In the genomic region with DNA sequence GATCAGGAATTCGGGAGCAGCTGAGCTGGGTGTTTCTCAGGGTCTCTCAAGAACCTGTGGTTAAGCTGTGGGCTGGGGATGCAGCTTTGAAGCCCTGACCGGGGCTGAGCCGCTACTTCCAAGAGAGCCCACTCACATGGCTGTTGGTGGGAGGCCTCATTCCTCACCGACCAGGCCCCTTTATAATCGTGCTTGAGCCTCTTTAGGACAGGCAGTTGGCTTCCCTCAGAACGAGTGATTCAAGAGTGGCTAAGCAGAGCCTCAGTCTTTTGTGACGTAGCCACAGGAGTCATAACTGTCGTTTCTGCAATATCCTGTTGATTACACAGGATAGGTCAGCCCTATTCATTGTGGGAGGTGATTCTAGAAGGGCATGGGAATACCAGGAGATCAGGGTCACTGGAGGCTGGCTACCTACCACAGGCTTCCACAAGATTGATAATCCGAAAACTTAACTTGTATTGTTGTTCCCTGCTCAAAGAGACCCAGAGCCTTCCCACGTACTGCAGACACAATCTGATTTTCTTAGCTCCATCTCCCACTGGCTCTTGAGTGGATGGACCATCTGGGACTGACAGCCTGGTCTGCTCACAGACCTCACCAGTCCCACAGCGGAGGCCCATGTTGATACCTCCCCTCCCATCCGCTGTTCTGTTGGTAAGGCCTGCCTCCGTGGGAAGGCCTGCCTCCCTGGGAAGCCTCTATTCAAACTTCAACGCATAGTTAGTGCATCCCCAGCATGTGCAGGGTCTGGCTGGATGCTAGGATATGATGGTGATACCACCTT, we compare ENCODE assay signal across 14 cellular contexts. TPM values are rescaled to one million over a fixed set of nuclear protein-coding genes. Genes with fewer than 3 reads are reported as not detected.
DNase-seq lines count a peak whose midpoint lies in the region; ATAC-seq and TF ChIP-seq lines count a peak whose summit lies in the region.
"Had no signal": no experiment of that assay in that cellular context is flagged by ENCODE, and none has a peak within 500 bp of the region (broad histone marks: within the 10 kb centered on the region; RNA-seq: fewer than 3 reads in every experiment).

No MANE protein-coding gene starts in this region.

- H3K9me3 ChIP-seq in Panc1 (ENCODE audit: control insufficient read depth, insufficient read depth, low read depth, low read length) (no peaks in the 10 kb centered on the region; the same call in 1 of the 2 replicates), skeletal muscle satellite cell (replicated peaks; ENCODE audit: low read length) (peaks cover 2% of the 10 kb centered on the region), sigmoid colon (peaks cover 0 to under 1% (median 0%) of the 10 kb centered on the region in 4 donors)

- whole genome bisulfite sequencing in sigmoid colon, 2 donors = 81 to 83% methylated on average over 14 of the region's 14 CpGs

- ATAC-seq in activated naive CD8-positive, alpha-beta T cell treated with anti-CD3 and anti-CD28 coated beads, Interleukin-2, amount 50 U/mL, for 24 hours = no peak
- ATAC-seq in Panc1 (no peak), esophagus mucosa (peak; percentile 40)
- ATAC-seq: activated CD8-positive, alpha-beta memory T cell treated with anti-CD3 and anti-CD28 coated beads, Interleukin-2, amount 10 ng/mL, durations not matched to agents 7 days and 5 days; T-cell had no signal

- TF ChIP-seq CTCF in Panc1 (IDR thresholded peaks at IDR 0.05) = no peak
- no peak for TF ChIP-seq CTCF in sigmoid colon (IDR thresholded peaks at IDR 0.05)

- peaks cover 4% of the 10 kb centered on the region; the same call in 1 of the 2 replicates for H3K36me3 ChIP-seq in Panc1 (ENCODE audit: control insufficient read depth, insufficient read depth, low read length)
- H3K36me3 ChIP-seq in skeletal muscle satellite cell (ENCODE audit: insufficient read depth, low read length) = no peaks in the 10 kb centered on the region
- H3K36me3 ChIP-seq in sigmoid colon = no peaks in the 10 kb centered on the region
- H3K36me3 ChIP-seq: ascending aorta had no signal

- in situ Hi-C loops in Panc1 (cut with HindIII; ENCODE audit: low pct_unique_long_range_greater_than_20kb, low sequenced_read_pairs) (no loop called here), ACHN (cut with HindIII; ENCODE audit: low pct_ligation_motif_present, low pct_unique_long_range_greater_than_20kb, low sequenced_read_pairs) (no loop called here)

- intact Hi-C loops in Panc1 (cut with micrococcal nuclease; ENCODE audit: unreplicated experiment) (no loop called here), sigmoid colon (cut with DNase I) (no loop called here)

- TF ChIP-seq POLR2A in sigmoid colon (IDR thresholded peaks at IDR 0.05) = no peak

- H3K36me3 Mint-ChIP-seq in activated naive CD8-positive, alpha-beta T cell = no peaks in the 10 kb centered on the region
- H3K36me3 Mint-ChIP-seq in activated naive CD8-positive, alpha-beta T cell treated with anti-CD3 and anti-CD28 coated beads, Interleukin-2, amount 50 U/mL, for 24 hours (ENCODE audit: low read depth) = no peaks in the 10 kb centered on the region
- H3K36me3 Mint-ChIP-seq: activated CD8-positive, alpha-beta memory T cell treated with anti-CD3 and anti-CD28 coated beads, Interleukin-2, amount 10 ng/mL, durations not matched to agents 7 days and 5 days had no signal

- H3K4me3 Mint-ChIP-seq in activated naive CD8-positive, alpha-beta T cell = peak overlapping the region; percentile 17
- H3K4me3 Mint-ChIP-seq in activated naive CD8-positive, alpha-beta T cell treated with anti-CD3 and anti-CD28 coated beads, Interleukin-2, amount 50 U/mL, for 24 hours = no peak overlapping the region
- H3K4me3 Mint-ChIP-seq: activated CD8-positive, alpha-beta memory T cell treated with anti-CD3 and anti-CD28 coated beads, Interleukin-2, amount 10 ng/mL, durations not matched to agents 7 days and 5 days; stimulated activated naive CD8-positive, alpha-beta T cell treated with anti-CD3 and anti-CD28 coated beads, Interleukin-15, Interleukin-2, amounts not matched to agents 100 ng/mL and 50 ng/mL, for 24 hours had no signal

- H3K27me3 ChIP-seq in Panc1 (ENCODE audit: control insufficient read depth, insufficient read depth, low read length) (no peaks in the 10 kb centered on the region), skeletal muscle satellite cell (ENCODE audit: control insufficient read depth, insufficient read depth, low read length) (no peaks in the 10 kb centered on the region), sigmoid colon (no peaks in the 10 kb centered on the region)
- H3K27me3 ChIP-seq: ascending aorta had no signal

- POLR2A ChIA-PET in Panc1 (lab: Charles Lee) = no interaction called here

- H3K4me1 Mint-ChIP-seq in activated naive CD8-positive, alpha-beta T cell (ENCODE audit: low read depth) = peaks cover 17% of the 10 kb centered on the region
- peaks cover 22% of the 10 kb centered on the region for H3K4me1 Mint-ChIP-seq in activated naive CD8-positive, alpha-beta T cell treated with anti-CD3 and anti-CD28 coated beads, Interleukin-2, amount 50 U/mL, for 24 hours

- H3K27ac Mint-ChIP-seq in activated naive CD8-positive, alpha-beta T cell = no peak overlapping the region
- no peak overlapping the region for H3K27ac Mint-ChIP-seq in activated naive CD8-positive, alpha-beta T cell treated with anti-CD3 and anti-CD28 coated beads, Interleukin-2, amount 50 U/mL, for 24 hours
- H3K27ac Mint-ChIP-seq: activated CD8-positive, alpha-beta memory T cell treated with anti-CD3 and anti-CD28 coated beads, Interleukin-2, amount 10 ng/mL, durations not matched to agents 7 days and 5 days; stimulated activated naive CD8-positive, alpha-beta T cell treated with anti-CD3 and anti-CD28 coated beads, Interleukin-15, Interleukin-2, amounts not matched to agents 100 ng/mL and 50 ng/mL, for 24 hours; T-cell had no signal

- H3K4me2 ChIP-seq in skeletal muscle satellite cell (ENCODE audit: low read length) = peak overlapping the region; percentile 7

- H3K9ac ChIP-seq in skeletal muscle satellite cell (ENCODE audit: low read depth, low read length) = peak overlapping the region; percentile 67

- peaks cover 2% of the 10 kb centered on the region for H3K9me3 Mint-ChIP-seq in activated naive CD8-positive, alpha-beta T cell (ENCODE audit: low read depth)
- peaks cover 8% of the 10 kb centered on the region for H3K9me3 Mint-ChIP-seq in activated naive CD8-positive, alpha-beta T cell treated with anti-CD3 and anti-CD28 coated beads, Interleukin-2, amount 50 U/mL, for 24 hours
- H3K9me3 Mint-ChIP-seq: stimulated activated naive CD8-positive, alpha-beta T cell treated with anti-CD3 and anti-CD28 coated beads, Interleukin-15, Interleukin-2, amounts not matched to agents 100 ng/mL and 50 ng/mL, for 24 hours had no signal

- no peak for TF ChIP-seq EP300 in sigmoid colon (IDR thresholded peaks at IDR 0.05)

- CTCF ChIA-PET in Panc1 (lab: Charles Lee) = no interaction called here

- H3K4me1 ChIP-seq in Panc1 (ENCODE audit: control insufficient read depth, insufficient read depth, low read length) = peaks cover 42% of the 10 kb centered on the region
- peaks cover 59% of the 10 kb centered on the region for H3K4me1 ChIP-seq in skeletal muscle satellite cell (ENCODE audit: control insufficient read depth, insufficient read depth, low read length)
- H3K4me1 ChIP-seq in sigmoid colon = peaks cover 0 to 24% (median 18%) of the 10 kb centered on the region in 4 donors

- H3K27ac ChIP-seq in Panc1 (ENCODE audit: low read length) = peak overlapping the region; percentile 75
- no peak overlapping the region for H3K27ac ChIP-seq in sigmoid colon
- H3K27ac ChIP-seq: C4-2B had no signal

- no peaks in the 10 kb centered on the region for H3K27me3 Mint-ChIP-seq in activated naive CD8-positive, alpha-beta T cell
- no peaks in the 10 kb centered on the region for H3K27me3 Mint-ChIP-seq in activated naive CD8-positive, alpha-beta T cell treated with anti-CD3 and anti-CD28 coated beads, Interleukin-2, amount 50 U/mL, for 24 hours
- H3K27me3 Mint-ChIP-seq: activated CD8-positive, alpha-beta memory T cell treated with anti-CD3 and anti-CD28 coated beads, Interleukin-2, amount 10 ng/mL, durations not matched to agents 7 days and 5 days; stimulated activated naive CD8-positive, alpha-beta T cell treated with anti-CD3 and anti-CD28 coated beads, Interleukin-15, Interleukin-2, amounts not matched to agents 100 ng/mL and 50 ng/mL, for 24 hours; T-cell had no signal

- BruUV-seq in Panc1 (replicated peaks; lab: Mats Ljungman, UMichigan) = no TSS peak

- H3K4me3 ChIP-seq in Panc1 (ENCODE audit: low read depth in 2 of 2, low read length in 2 of 2) = no peak overlapping the region
- no peak overlapping the region for H3K4me3 ChIP-seq in skeletal muscle satellite cell (ENCODE audit: low read length)
- H3K4me3 ChIP-seq in sigmoid colon = no peak overlapping the region
- H3K4me3 ChIP-seq: ascending aorta had no signal

- DNase-seq in activated naive CD8-positive, alpha-beta T cell treated with anti-CD3 and anti-CD28 coated beads, Interleukin-2, amount 50 U/mL, for 24 hours = no peak
- no peak for DNase-seq in Panc1 (ENCODE audit: low read depth, low spot score)
- no peak for DNase-seq in germinal center (ENCODE audit: low spot score)
- DNase-seq in sigmoid colon = no peak
- no peak for DNase-seq in ACHN
- DNase-seq: activated CD8-positive, alpha-beta memory T cell treated with anti-CD3 and anti-CD28 coated beads, Interleukin-2, amount 10 ng/mL, durations not matched to agents 7 days and 5 days; stimulated activated CD4-positive, alpha-beta T cell treated with anti-CD3 and anti-CD28 coated beads, Interleukin-15, amount 100 ng/mL, for 24 hours; T-cell had no signal

RNA-seq across cellular contexts. Expression of a gene that starts 3.0 kb away (rescaled TPM):
- total RNA-seq in Panc1 (2021; ENCODE audit: unreplicated experiment) = 206 TPM
- polyA plus RNA-seq in Panc1 (2012; ENCODE audit: insufficient read length) = 419 TPM
- 58.3 TPM for total RNA-seq in esophagus mucosa
- total RNA-seq in skeletal muscle satellite cell (2012; rRNA removed) = 162 and 224 TPM in 2 replicates
- 100 to 1,000 TPM in 1 of 4 donors, 10 to 100 TPM in 3; 80.6 to 117 (median 95.7) TPM for total RNA-seq in sigmoid colon
- polyA plus RNA-seq in sigmoid colon = 100 to 1,000 TPM; 125 to 160 (median 132) TPM
